8 cellular contexts compared by ENCODE assay signal in the genomic region with DNA sequence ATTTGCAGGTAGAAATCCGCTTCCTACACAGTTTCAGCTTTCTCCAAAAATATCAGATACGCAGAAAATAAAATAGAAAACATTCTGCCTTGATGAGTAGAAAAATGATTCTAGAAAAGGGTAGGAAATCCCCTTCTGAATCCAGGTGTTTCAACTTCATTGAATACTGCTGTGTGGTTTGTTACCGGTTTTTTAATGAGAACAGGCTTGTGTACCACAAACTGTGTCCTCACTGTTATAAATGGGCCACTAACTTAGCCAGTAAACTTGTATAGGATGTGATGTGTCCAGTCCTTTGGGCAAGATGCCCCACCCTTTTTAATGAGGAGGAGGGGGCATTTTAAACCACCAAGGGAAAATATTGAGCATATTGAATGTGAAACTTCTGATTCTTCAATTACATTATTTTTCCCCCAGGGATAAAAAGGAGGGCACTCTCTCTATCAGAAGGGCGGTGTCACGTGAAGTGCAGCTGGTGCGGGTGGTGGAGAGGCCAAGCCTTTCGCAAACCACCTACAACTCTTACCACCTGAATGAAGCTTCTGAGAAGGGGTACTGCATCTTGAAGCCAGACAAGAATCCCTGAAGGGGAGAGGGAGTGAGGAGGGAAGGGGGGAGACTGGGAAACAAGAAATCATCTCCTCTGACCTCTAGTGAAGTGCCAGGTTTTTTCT. TPM values are rescaled to one million over a fixed set of nuclear protein-coding genes. Genes with fewer than 3 reads are reported as not detected.
DNase-seq lines count a peak whose midpoint lies in the region; ATAC-seq, FAIRE-seq and TF ChIP-seq lines count a peak whose summit lies in the region.

No MANE protein-coding gene starts in this region.

- TF ChIP-seq EP300 in stomach (IDR thresholded peaks at IDR 0.05) = no peak

- H3K27me3 ChIP-seq in stomach = peaks cover 0 to 30% (median 14%) of the 10 kb centered on the region in 3 donors

- intact Hi-C loops in stomach (cut with DNase I; ENCODE audit: low total_unique reads) = no loop called here

- peak; percentile 30 for ATAC-seq in HG03469 (IDR thresholded peaks at IDR 0.05; ENCODE audit: unreplicated experiment)

- peaks cover 13 to 39% (median 31%) of the 10 kb centered on the region in 4 donors for H3K4me1 ChIP-seq in stomach

- TF ChIP-seq POLR2A in GM12892 (IDR thresholded peaks at IDR 0.05; ENCODE audit: low read depth, low read length) = peak; percentile 45; the same call in 1 of the 2 replicates
- TF ChIP-seq POLR2A in stomach (IDR thresholded peaks at IDR 0.05) = no peak

- WGBS in stomach, 5 donors = 36 to 45% (median 40%) methylated on average over 7 of the region's 7 CpGs

- peak overlapping the region; percentile 56 to 65 (median 62) for H3K4me3 ChIP-seq in stomach

- TF ChIP-seq CTCF in GM20000 (IDR thresholded peaks at IDR 0.05; ENCODE audit: extremely low read depth, missing control alignments) (no peak), stomach (IDR thresholded peaks at IDR 0.05) (no peak)

- FAIRE-seq in GM12892 (lab: Jason Lieb, UNC) = no peak

- peak overlapping the region in 3 of 5 donors; percentile 38 to 76 (median 43) for H3K27ac ChIP-seq in stomach

- no peaks in the 10 kb centered on the region for H3K36me3 ChIP-seq in stomach

- H3K9me3 ChIP-seq in stomach = no peaks in the 10 kb centered on the region

- DNase-seq in GM12892 (ENCODE audit: insufficient read length) = no peak
- DNase-seq in GM20000 (ENCODE audit: low spot score) = peak; percentile 59
- peak; percentile 10 for DNase-seq in activated naive CD4-positive, alpha-beta T cell treated with anti-CD3 and anti-CD28 coated beads, Interleukin-2, amount 50 U/mL, for 16 hours
- peak; percentile 66 for DNase-seq in inferior parietal cortex (ENCODE audit: extremely low spot score)
- no peak for DNase-seq in stomach
- DNase-seq in HuH-7 (ENCODE audit: low spot score) = no peak
- DNase-seq in cortex of kidney (lab: John Stamatoyannopoulos, UW) = no peak

RNA-seq across cellular contexts. Expression of a gene that starts 4.5 kb away (rescaled TPM):
- polyA plus RNA-seq in GM12892 (2012; ENCODE audit: missing spikeins) = 4.1 TPM
- 10 to 100 TPM in 1 of 5 donors, 1 to 10 TPM in 2, not detected in 2; 1.9 to 18.5 (median 4.2) TPM for total RNA-seq in stomach
- polyA plus RNA-seq in stomach = under 1 TPM; 0.10 to 0.92 (median 0.50) TPM

Comparison
In these comparisons a context has a peak if more than half of its experiments do, and no peak if none do; other contexts are left out.
1. DNase-seq: peak in GM20000 (single experiment), activated naive CD4-positive, alpha-beta T cell treated with anti-CD3 and anti-CD28 coated beads, Interleukin-2, amount 50 U/mL, for 16 hours (single experiment) and inferior parietal cortex (single experiment); none in GM12892 (single experiment), stomach (single experiment), HuH-7 (single experiment) and cortex of kidney (single experiment).